Comparison of ENCODE assay signal across 15 cellular contexts in genomic region chr1:83113686-83114085, GRCh38.
DNase-seq lines count a peak whose midpoint lies in the region; ATAC-seq and TF ChIP-seq lines count a peak whose summit lies in the region.
"Had no signal": no experiment of that assay in that cellular context is flagged by ENCODE, and none has a peak within 500 bp of the region (broad histone marks: within the 10 kb centered on the region; RNA-seq: fewer than 3 reads in every experiment).

No MANE protein-coding gene starts in this region.

- intact Hi-C loops in PC-3 (cut with micrococcal nuclease): no loop called here

- no peak overlapping the region for H3K4me2 ChIP-seq in PC-3 (ENCODE audit: low read length)

- BruUV-seq in PC-3 (replicated peaks; lab: Mats Ljungman, UMichigan): no TSS peak

- peak; percentile 24; the same call in 1 of the 2 replicates for ATAC-seq in PC-3
- ATAC-seq in GM18868 (IDR thresholded peaks at IDR 0.05; ENCODE audit: unreplicated experiment): no peak
- ATAC-seq in GM18870 (IDR thresholded peaks at IDR 0.05; ENCODE audit: unreplicated experiment): no peak

- H3F3A ChIP-seq in PC-3 (ENCODE audit: low read length, unreplicated experiment): no peaks in the 10 kb centered on the region

- no peak overlapping the region for H3K27ac ChIP-seq in PC-3 (ENCODE audit: low read length)
- H3K27ac ChIP-seq: HL-60 had no signal

- DNase-seq in EL (peak; percentile 7), PC-3 (peak; percentile 41), kidney epithelial cell (ENCODE audit: low read depth) (peak; percentile 9), renal cortical epithelial cell (ENCODE audit: low read depth) (peak; percentile 21)
- DNase-seq in activated T-cell treated with anti-CD3 and anti-CD28 coated beads, Interleukin-2, amount 50 U/mL, for 48 hours: no peak
- DNase-seq: CD4-positive, alpha-beta T cell; H9; MV-4-11; NCI-H1436; NCI-H2029; NCI-H2171; SW 1271 had no signal

- H3K4me3 ChIP-seq in PC-3 (ENCODE audit: low read length): no peak overlapping the region
- no peak overlapping the region for H3K4me3 ChIP-seq in kidney epithelial cell (ENCODE audit: low read depth, low read length)

- H3K4me1 ChIP-seq in PC-3 (ENCODE audit: insufficient read depth, low read length): peaks cover 5% of the 10 kb centered on the region

- H3K9ac ChIP-seq in PC-3 (ENCODE audit: low read length): no peak overlapping the region

- H3K27me3 ChIP-seq in PC-3 (ENCODE audit: low read length): no peaks in the 10 kb centered on the region
- H3K27me3 ChIP-seq in kidney epithelial cell (ENCODE audit: control insufficient read depth, insufficient read depth, low read length): no peaks in the 10 kb centered on the region

- TF ChIP-seq CTCF in PC-3 (conservative IDR thresholded peaks at IDR 0.05; ENCODE audit: low read depth, low read length) (no peak), kidney epithelial cell (IDR thresholded peaks at IDR 0.05; ENCODE audit: insufficient read depth, low read length, poor library complexity, severe bottlenecking) (no peak)

- CTCF ChIA-PET in PC-3 (lab: Charles Lee): no interaction called here

- POLR2A ChIA-PET in PC-3 (lab: Charles Lee; ENCODE audit: unreplicated experiment): no interaction called here

- no peak overlapping the region for H2AFZ ChIP-seq in PC-3 (ENCODE audit: low read length)

- no peaks in the 10 kb centered on the region for H3K79me2 ChIP-seq in PC-3 (ENCODE audit: low read length)

- no peaks in the 10 kb centered on the region for H4K20me1 ChIP-seq in PC-3 (ENCODE audit: low read length)

- H3K9me2 ChIP-seq in PC-3 (replicated peaks; ENCODE audit: low read length): no peaks in the 10 kb centered on the region

- H3K36me3 ChIP-seq in PC-3 (ENCODE audit: low read depth, low read length) (no peaks in the 10 kb centered on the region), kidney epithelial cell (ENCODE audit: control insufficient read depth, insufficient read depth, low read length) (no peaks in the 10 kb centered on the region)

- H3K9me3 ChIP-seq in PC-3 (ENCODE audit: low read length): no peaks in the 10 kb centered on the region

Comparison
In these comparisons a context has a peak if more than half of its experiments do, and no peak if none do; other contexts are left out.
1. DNase-seq: peak in EL (single experiment), PC-3 (single experiment), kidney epithelial cell (single experiment) and renal cortical epithelial cell (single experiment); none in activated T-cell treated with anti-CD3 and anti-CD28 coated beads, Interleukin-2, amount 50 U/mL, for 48 hours (0 of 2).